Comparison of ENCODE assay signal across 8 cellular contexts in the genomic region with DNA sequence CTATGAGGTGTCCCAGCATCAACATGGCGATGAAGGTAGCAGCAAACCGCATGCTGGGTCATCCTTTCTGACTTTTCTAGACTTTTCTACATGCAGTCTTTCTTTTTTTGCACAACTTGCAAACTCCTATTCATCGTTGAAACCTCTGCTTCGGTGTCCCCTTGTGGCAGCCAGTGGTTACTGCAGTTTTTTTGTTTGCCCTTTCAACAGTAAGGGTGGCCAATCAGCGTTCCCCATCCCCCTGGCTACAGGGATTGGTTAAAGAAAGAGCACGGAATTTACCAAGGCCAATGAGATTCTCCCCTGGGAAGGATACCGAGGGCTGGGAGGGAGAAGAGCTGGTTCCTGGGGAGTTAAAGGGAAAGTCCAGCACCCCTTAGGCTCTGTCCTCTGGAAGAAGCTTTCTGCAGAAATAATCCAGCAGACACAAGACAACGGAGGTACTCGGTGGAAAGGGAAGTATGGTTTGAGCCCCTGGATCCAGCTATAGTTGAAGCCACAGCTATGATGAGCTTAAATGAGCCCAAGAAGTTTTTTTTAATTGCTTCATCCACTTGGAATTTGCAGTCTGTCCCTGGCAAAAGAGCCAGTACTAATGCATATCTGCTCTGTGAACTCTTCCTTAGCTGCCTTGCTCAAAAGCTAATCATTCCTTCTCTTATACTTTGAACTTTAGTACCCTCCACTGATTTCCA. TPM values are rescaled to one million over a fixed set of nuclear protein-coding genes. Genes with fewer than 3 reads are reported as not detected.
DNase-seq lines count a peak whose midpoint lies in the region; ATAC-seq and TF ChIP-seq lines count a peak whose summit lies in the region.

No MANE protein-coding gene starts in this region.

- H3K4me3 Mint-ChIP-seq in activated T-cell treated with anti-CD3 and anti-CD28 coated beads, Interleukin-2, amount 50 U/mL, for 24 hours, result peak overlapping the region; percentile 71

- H3K27me3 ChIP-seq in esophagus muscularis mucosa, result no peaks in the 10 kb centered on the region

- DNase-seq in DMS 273 treated with DMSO at 0.1 percent for 48 hours (lab: John Stamatoyannopoulos, UW), result peak; percentile 97
- DNase-seq in Jurkat, Clone E6-1 (ENCODE audit: low read depth, low spot score), result peak; percentile 97
- DNase-seq in OCI-M2 (lab: John Stamatoyannopoulos, UW; ENCODE audit: unreplicated experiment), result peak; percentile 88
- peak; percentile 80 for DNase-seq in activated T-cell treated with anti-CD3 and anti-CD28 coated beads, Interleukin-2, amount 50 U/mL, for 24 hours
- DNase-seq in esophagus muscularis mucosa (ENCODE audit: extremely low spot score), result peak; percentile 99
- DNase-seq in myocyte (ENCODE audit: low read depth), result peak; percentile 99
- DNase-seq in stimulated activated CD8-positive, alpha-beta memory T cell treated with anti-CD3 and anti-CD28 coated beads, Interleukin-7, amount 100 ng/mL, for 48 hours (ENCODE audit: extremely low read depth in 1 of 2, low read depth in 1 of 2), result peak; percentile 69 to 85

- peak; percentile 88 for ATAC-seq in GM21529 (IDR thresholded peaks at IDR 0.05; ENCODE audit: unreplicated experiment)

- no peak for TF ChIP-seq EP300 in esophagus muscularis mucosa (IDR thresholded peaks at IDR 0.05)

- peaks cover 20% of the 10 kb centered on the region for H3K4me1 Mint-ChIP-seq in activated T-cell treated with anti-CD3 and anti-CD28 coated beads, Interleukin-2, amount 50 U/mL, for 24 hours (ENCODE audit: low read depth)

- TF ChIP-seq POLR2A in esophagus muscularis mucosa (IDR thresholded peaks at IDR 0.05; ENCODE audit: low read depth), result no peak

- peaks cover 17 to 28% (median 23%) of the 10 kb centered on the region in 4 donors for H3K4me1 ChIP-seq in esophagus muscularis mucosa

- H3K36me3 Mint-ChIP-seq in activated T-cell treated with anti-CD3 and anti-CD28 coated beads, Interleukin-2, amount 50 U/mL, for 24 hours (ENCODE audit: low read depth), result no peaks in the 10 kb centered on the region

- no peaks in the 10 kb centered on the region for H3K27me3 Mint-ChIP-seq in activated T-cell treated with anti-CD3 and anti-CD28 coated beads, Interleukin-2, amount 50 U/mL, for 24 hours

- peak overlapping the region; percentile 58 for H3K4me3 ChIP-seq in Jurkat, Clone E6-1 (ENCODE audit: low read length)
- peak overlapping the region; percentile 28 to 47 (median 34) for H3K4me3 ChIP-seq in esophagus muscularis mucosa

- intact Hi-C loops in esophagus muscularis mucosa (cut with DNase I), result loop anchor here (10.0 kb wide), 1 partner anchor 124 kb away; a partner anchor contains a TSS

- WGBS in esophagus muscularis mucosa, result 5% methylated on average over 9 of the region's 9 CpGs

- H3K9me3 ChIP-seq in esophagus muscularis mucosa, result no peaks in the 10 kb centered on the region

- H3K27ac Mint-ChIP-seq in activated T-cell treated with anti-CD3 and anti-CD28 coated beads, Interleukin-2, amount 50 U/mL, for 24 hours, result peak overlapping the region; percentile 79

- H3K9me3 Mint-ChIP-seq in activated T-cell treated with anti-CD3 and anti-CD28 coated beads, Interleukin-2, amount 50 U/mL, for 24 hours, result no peaks in the 10 kb centered on the region

- peak; percentile 92 to 100 (median 93) for TF ChIP-seq CTCF in esophagus muscularis mucosa (IDR thresholded peaks at IDR 0.05)

- H3K27ac ChIP-seq in esophagus muscularis mucosa (replicated peaks in 1 of 4), result peak overlapping the region; percentile 62 to 76 (median 69)

- H3K36me3 ChIP-seq in esophagus muscularis mucosa, result no peaks in the 10 kb centered on the region

RNA-seq across cellular contexts. Expression of a gene that starts 5.6 kb away (rescaled TPM):
- 353 TPM for polyA plus RNA-seq in Jurkat, Clone E6-1 (2012; ENCODE audit: insufficient read depth, insufficient read length)
- total RNA-seq in esophagus muscularis mucosa (100 to 1,000 TPM in 1 of 4 donors, 10 to 100 TPM in 3; 86.8 to 116 (median 93.9) TPM), myocyte (290 and 353 TPM in 2 replicates)
- polyA plus RNA-seq in myocyte (2012), result 213 TPM

RNA-seq across cellular contexts. Expression of a gene that starts 11.9 kb away (rescaled TPM):
- polyA plus RNA-seq in Jurkat, Clone E6-1 (2012; ENCODE audit: insufficient read depth, insufficient read length), result 7.1 TPM
- total RNA-seq in esophagus muscularis mucosa (10 to 100 TPM; 15.0 to 50.3 (median 28.0) TPM), myocyte (32.1 and 47.9 TPM in 2 replicates)
- polyA plus RNA-seq in myocyte (2012), result 30.6 TPM

RNA-seq across cellular contexts. Expression of a gene that starts 47.1 kb away (rescaled TPM):
- 45.1 TPM for polyA plus RNA-seq in Jurkat, Clone E6-1 (2012; ENCODE audit: insufficient read depth, insufficient read length)
- 100 to 1,000 TPM; 325 to 457 (median 403) TPM for total RNA-seq in esophagus muscularis mucosa
- total RNA-seq in myocyte, result 244 and 299 TPM in 2 replicates
- 75.8 TPM for polyA plus RNA-seq in myocyte (2012)

RNA-seq across cellular contexts. Expression of a gene that starts 54.2 kb away (rescaled TPM):
- polyA plus RNA-seq in Jurkat, Clone E6-1 (2012; ENCODE audit: insufficient read depth, insufficient read length), result 0.70 TPM
- total RNA-seq in esophagus muscularis mucosa, result 1 to 10 TPM in 3 of 4 donors, under 1 TPM in 1; 0.52 to 2.5 (median 1.3) TPM
- 1.1 and 1.2 TPM in 2 replicates for total RNA-seq in myocyte
- polyA plus RNA-seq in myocyte (2012), result 0.69 TPM

RNA-seq across cellular contexts. Expression of a gene that starts 57.5 kb away (rescaled TPM):
- polyA plus RNA-seq in Jurkat, Clone E6-1 (2012; ENCODE audit: insufficient read depth, insufficient read length), result not detected
- 1 to 10 TPM; 1.6 to 5.6 (median 3.8) TPM for total RNA-seq in esophagus muscularis mucosa
- 104 and 116 TPM in 2 replicates for total RNA-seq in myocyte
- 143 TPM for polyA plus RNA-seq in myocyte (2012)

Comparison
In these comparisons a context has a peak if more than half of its experiments do, and no peak if none do; other contexts are left out.
1. Peak in every context shown above with its lines: DNase-seq, ATAC-seq, H3K4me3 ChIP-seq and H3K27ac ChIP-seq.